1 cellular context compared by ENCODE assay signal in the genomic region with DNA sequence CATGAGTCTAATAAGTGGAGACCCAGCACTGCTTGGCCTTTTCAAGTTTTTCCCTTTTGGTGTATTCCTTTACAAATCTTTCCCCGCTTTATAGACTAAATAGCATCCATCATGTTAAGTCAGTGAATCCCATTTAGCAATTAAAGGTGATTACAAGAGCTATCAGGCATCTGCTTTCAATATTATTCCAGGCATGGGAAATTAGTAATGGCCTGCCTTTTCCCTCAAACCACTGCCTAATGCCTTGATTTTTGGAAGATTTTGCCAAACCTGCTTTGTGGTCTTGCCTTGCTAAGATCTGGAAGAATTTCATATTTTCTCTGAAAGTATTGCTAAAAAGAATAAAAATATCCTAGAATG.
TF ChIP-seq lines count a peak whose summit lies in the region.

No MANE protein-coding gene starts in this region.

TF ChIP-seq in IMR-90, 13 proteins besides CTCF, POLR2A, EP300 and RAD21:
- no peak for TF ChIP-seq FOS (IDR thresholded peaks at IDR 0.05; ENCODE audit: low read depth, low read length)
- TF ChIP-seq CHD1 (IDR thresholded peaks at IDR 0.05; ENCODE audit: low read depth, low read length), result no peak
- TF ChIP-seq SMC3 (IDR thresholded peaks at IDR 0.05; ENCODE audit: low read depth, low read length), result no peak
- no peak for TF ChIP-seq CEBPB (IDR thresholded peaks at IDR 0.05; ENCODE audit: low read depth, low read length)
- no peak for TF ChIP-seq NFE2L2 (IDR thresholded peaks at IDR 0.05; ENCODE audit: low read depth, low read length)
- TF ChIP-seq MXI1 (IDR thresholded peaks at IDR 0.05; ENCODE audit: borderline replicate concordance, low read depth, low read length), result no peak
- TF ChIP-seq RCOR1 (IDR thresholded peaks at IDR 0.05; ENCODE audit: insufficient replicate concordance, low read length), result no peak
- TF ChIP-seq, protein P1, sequence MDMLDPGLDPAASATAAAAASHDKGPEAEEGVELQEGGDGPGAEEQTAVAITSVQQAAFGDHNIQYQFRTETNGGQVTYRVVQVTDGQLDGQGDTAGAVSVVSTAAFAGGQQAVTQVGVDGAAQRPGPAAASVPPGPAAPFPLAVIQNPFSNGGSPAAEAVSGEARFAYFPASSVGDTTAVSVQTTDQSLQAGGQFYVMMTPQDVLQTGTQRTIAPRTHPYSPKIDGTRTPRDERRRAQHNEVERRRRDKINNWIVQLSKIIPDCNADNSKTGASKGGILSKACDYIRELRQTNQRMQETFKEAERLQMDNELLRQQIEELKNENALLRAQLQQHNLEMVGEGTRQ (IDR thresholded peaks at IDR 0.05; ENCODE audit: low read depth, low read length), result no peak
TF ChIP-seq in IMR-90: peak in this region for 0.
